ENCODE assay signal across 8 cellular contexts in genomic region chr6:35342258-35343091, GRCh38. TPM values are rescaled to one million over a fixed set of nuclear protein-coding genes. Genes with fewer than 3 reads are reported as not detected.
DNase-seq lines count a peak whose midpoint lies in the region; ATAC-seq, FAIRE-seq and TF ChIP-seq lines count a peak whose summit lies in the region.

PPARD (plus strand) TSS chr6:35342558; CDS start chr6:35411088, 68,530 bp downstream.

- H3K27ac ChIP-seq in RWPE2 (ENCODE audit: poor library complexity, severe bottlenecking) = peak within 1 kb of the TSS; percentile 43
- no peak within 1 kb of the TSS for H3K27ac ChIP-seq in neural cell (ENCODE audit: low read length)
- H3K27ac ChIP-seq in stomach = peak within 1 kb of the TSS; percentile 91 to 98 (median 93)

- no peaks in the 10 kb centered on the region for H3K9me3 ChIP-seq in ES-I3 (ENCODE audit: control insufficient read depth, insufficient read depth, low read length)
- H3K9me3 ChIP-seq in RWPE2 (ENCODE audit: severe bottlenecking) = no peaks in the 10 kb centered on the region
- H3K9me3 ChIP-seq in neural cell (ENCODE audit: low read length) = no peaks in the 10 kb centered on the region
- H3K9me3 ChIP-seq in stomach = no peaks in the 10 kb centered on the region

- H2AFZ ChIP-seq in neural cell (ENCODE audit: low read depth, low read length) = no peak within 1 kb of the TSS

- DNase-seq in H54 (ENCODE audit: insufficient read length, low spot score) = peak; percentile 96
- DNase-seq in LoVo (ENCODE audit: low spot score) = peak; percentile 96
- DNase-seq in RWPE2 (ENCODE audit: low spot score) = peak; percentile 94
- DNase-seq in activated T-helper 9 cell treated with anti-CD3 and anti-CD28 coated beads, Interleukin-2, amount 50 U/mL, for 16 hours (ENCODE audit: low read depth) = peak; percentile 98
- DNase-seq in fibroblast of the aortic adventitia (ENCODE audit: low read depth) = peak; percentile 93
- DNase-seq in stomach = peak; percentile 99

- no peaks in the 10 kb centered on the region for H3K9me2 ChIP-seq in neural cell (ENCODE audit: insufficient read depth, low read length)

- intact Hi-C loops in stomach (cut with DNase I; ENCODE audit: low total_unique reads) = loop anchor here (5.0 kb wide), 1 partner anchor 110 kb away; the partner anchor contains the start of gene FANCE

- ATAC-seq in RWPE2 (ENCODE audit: low read depth) = peak; percentile 91

- peak within 1 kb of the TSS; percentile 78 for H3K4me2 ChIP-seq in neural cell (ENCODE audit: low read length)

- H3F3A ChIP-seq in neural cell (ENCODE audit: insufficient read depth, low read length, poor library complexity, severe bottlenecking) = no peaks in the 10 kb centered on the region

- H3K79me2 ChIP-seq in neural cell (replicated peaks; ENCODE audit: insufficient read depth, low read length) = no peaks in the 10 kb centered on the region

- H3K4me3 ChIP-seq in RWPE2 (ENCODE audit: severe bottlenecking) (peak within 1 kb of the TSS; percentile 81), fibroblast of the aortic adventitia (ENCODE audit: low read depth, low read length) (peak within 1 kb of the TSS; percentile 91), neural cell (ENCODE audit: low read length) (peak within 1 kb of the TSS; percentile 88), stomach (peak within 1 kb of the TSS; percentile 71 to 91 (median 81))

- TF ChIP-seq RAD21 in neural cell (conservative IDR thresholded peaks at IDR 0.05) = peak; percentile 96

- 0 to 1% (median 0%) methylated on average over 14 to 77 of the region's 77 CpGs for WGBS in stomach, 5 donors

- no peak for FAIRE-seq in H54 (lab: Jason Lieb, UNC)

- no peaks in the 10 kb centered on the region for H4K20me1 ChIP-seq in neural cell (ENCODE audit: insufficient read depth)

- H3K27me3 ChIP-seq in RWPE2 (ENCODE audit: insufficient read depth, poor library complexity, severe bottlenecking) = no peaks in the 10 kb centered on the region
- H3K27me3 ChIP-seq in neural cell (ENCODE audit: insufficient read depth, low read depth, low read length) = no peaks in the 10 kb centered on the region
- no peaks in the 10 kb centered on the region for H3K27me3 ChIP-seq in stomach

- TF ChIP-seq EP300 in neural cell (conservative IDR thresholded peaks at IDR 0.05; ENCODE audit: poor library complexity, severe bottlenecking) (no peak), stomach (IDR thresholded peaks at IDR 0.05) (no peak)

- TF ChIP-seq POLR2A in H54 (IDR thresholded peaks at IDR 0.05; ENCODE audit: low read depth, low read length) (peak; percentile 77), stomach (IDR thresholded peaks at IDR 0.05) (no peak)

- peaks cover 5% of the 10 kb centered on the region; the same call in 1 of the 2 replicates for H3K4me1 ChIP-seq in ES-I3 (ENCODE audit: insufficient read depth, low read length)
- H3K4me1 ChIP-seq in RWPE2 (ENCODE audit: insufficient read depth, poor library complexity, severe bottlenecking) = peaks cover 8% of the 10 kb centered on the region
- peaks cover 8 to 47% (median 34%) of the 10 kb centered on the region in 4 donors for H3K4me1 ChIP-seq in stomach

- H3K36me3 ChIP-seq in ES-I3 (ENCODE audit: insufficient read depth, low read length) = no peaks in the 10 kb centered on the region
- peaks cover 31% of the 10 kb centered on the region for H3K36me3 ChIP-seq in RWPE2 (ENCODE audit: low read depth)
- no peaks in the 10 kb centered on the region for H3K36me3 ChIP-seq in neural cell (ENCODE audit: insufficient read depth, low read length)
- H3K36me3 ChIP-seq in stomach = peaks cover 3 to 26% (median 17%) of the 10 kb centered on the region in 4 donors

- peak; percentile 98 for TF ChIP-seq CTCF in RWPE2 (IDR thresholded peaks at IDR 0.05; ENCODE audit: poor library complexity, severe bottlenecking)
- TF ChIP-seq CTCF in fibroblast of the aortic adventitia (IDR thresholded peaks at IDR 0.05; ENCODE audit: insufficient read depth, low read length) = peak; percentile 96
- peak; percentile 98 for TF ChIP-seq CTCF in neural cell (IDR thresholded peaks at IDR 0.05; ENCODE audit: poor library complexity, severe bottlenecking)
- TF ChIP-seq CTCF in stomach (IDR thresholded peaks at IDR 0.05) = peak in 6 of 7 experiments; percentile 37 to 100 (median 96)

- H3K9ac ChIP-seq in ES-I3 (ENCODE audit: low read depth, low read length) = peak within 1 kb of the TSS; percentile 68
- peak within 1 kb of the TSS; percentile 58 for H3K9ac ChIP-seq in neural cell (ENCODE audit: low read length)

TF ChIP-seq in neural cell, 6 proteins besides CTCF, POLR2A, EP300 and RAD21:
- TF ChIP-seq SMC3 (conservative IDR thresholded peaks at IDR 0.05; ENCODE audit: poor library complexity) (peak; percentile 96), POLR2AphosphoS5 (IDR thresholded peaks at IDR 0.05) (no peak), REST (IDR thresholded peaks at IDR 0.05; ENCODE audit: borderline replicate concordance) (no peak), MXI1 (conservative IDR thresholded peaks at IDR 0.05; ENCODE audit: poor library complexity, severe bottlenecking) (peak; percentile 71)
TF ChIP-seq in neural cell: peak in this region for 2.

RNA-seq across cellular contexts. Expression of gene PPARD, which starts in this region (rescaled TPM):
- total RNA-seq in fibroblast of the aortic adventitia (ENCODE audit: low replicate concordance) (1.3 and 10.4 TPM in 2 replicates), stomach (10 to 100 TPM in 3 of 5 donors, 1 to 10 TPM in 2; 2.6 to 34.6 (median 10.5) TPM)
- polyA plus RNA-seq in neural cell (1.3 and 1.7 TPM in 2 replicates), stomach (10 to 100 TPM; 13.8 to 33.1 (median 22.0) TPM)
- polyA minus RNA-seq in neural cell = 2.4 TPM in 2 replicates
